Comparison of ENCODE assay signal across 9 cellular contexts in the genomic region with DNA sequence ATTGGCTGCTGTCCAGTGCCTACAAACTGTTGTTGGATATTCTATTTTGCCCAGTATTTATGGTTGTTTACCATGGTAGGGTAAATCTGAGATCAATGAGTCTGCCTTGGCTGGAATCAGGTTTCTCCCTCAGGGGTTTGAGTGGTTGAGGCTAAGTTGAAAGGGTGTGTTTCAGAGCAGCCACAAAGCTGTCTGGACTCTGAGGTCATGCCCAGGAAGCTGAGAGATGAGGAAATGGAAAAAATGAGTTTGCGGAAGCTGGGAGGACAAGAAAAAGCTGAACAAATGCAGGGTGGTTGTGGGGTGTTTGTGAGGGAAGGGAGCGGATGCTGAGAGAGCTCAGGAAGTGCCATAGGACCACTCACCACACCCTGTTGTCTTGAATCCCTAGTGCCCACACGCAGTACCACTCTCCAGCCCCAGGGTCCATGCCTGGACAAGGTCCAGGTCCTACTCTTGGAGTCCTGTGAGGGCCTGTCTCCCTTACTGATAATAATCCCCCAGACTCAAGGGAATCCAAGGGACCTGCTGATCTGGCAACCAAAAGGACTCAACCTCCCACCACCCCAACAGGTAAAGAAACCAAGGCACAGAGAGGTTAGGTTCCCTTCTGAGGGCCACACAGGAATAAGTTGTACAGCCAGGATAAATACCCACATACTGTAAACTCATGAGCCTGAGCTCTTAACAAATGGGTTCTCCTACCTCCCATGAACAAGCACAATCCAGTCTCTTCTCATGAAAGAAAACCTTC.
DNase-seq lines count a peak whose midpoint lies in the region; ATAC-seq and TF ChIP-seq lines count a peak whose summit lies in the region.
"Had no signal": no experiment of that assay in that cellular context is flagged by ENCODE, and none has a peak within 500 bp of the region (broad histone marks: within the 10 kb centered on the region; RNA-seq: fewer than 3 reads in every experiment).

No MANE protein-coding gene starts in this region.

- H3K36me3 ChIP-seq in OCI-LY7 (ENCODE audit: insufficient read depth, low read length) (no peaks in the 10 kb centered on the region), upper lobe of left lung (no peaks in the 10 kb centered on the region)
- H3K36me3 ChIP-seq: cardiac muscle cell had no signal

- TF ChIP-seq POLR2A in upper lobe of left lung (IDR thresholded peaks at IDR 0.05): no peak

- H2AFZ ChIP-seq in OCI-LY7 (ENCODE audit: low read length): no peak overlapping the region

- peak; percentile 10 to 18 for DNase-seq in activated CD4-positive, alpha-beta T cell treated with anti-CD3 and anti-CD28 coated beads for 4 hours
- DNase-seq in activated CD4-positive, alpha-beta T cell treated with anti-CD3 and anti-CD28 coated beads, Interleukin-2, amount 50 U/mL, for 1 hour: no peak
- DNase-seq in OCI-LY7 (ENCODE audit: low spot score) (peak; percentile 62), left lobe of liver (ENCODE audit: low spot score) (peak; percentile 48), upper lobe of left lung (peak in 1 of 2 donors; percentile 62)
- DNase-seq in activated CD8-positive, alpha-beta memory T cell treated with anti-CD3 and anti-CD28 coated beads, Interleukin-2, amount 50 U/mL, for 48 hours: no peak

- no peak for TF ChIP-seq CTCF in OCI-LY7 (conservative IDR thresholded peaks at IDR 0.05; ENCODE audit: low read length)
- no peak for TF ChIP-seq CTCF in brain (conservative IDR thresholded peaks at IDR 0.05)
- TF ChIP-seq CTCF in upper lobe of left lung (IDR thresholded peaks at IDR 0.05): peak in 3 of 6 experiments; percentile 10 to 27 (median 20)

- H3K36me3 Mint-ChIP-seq in brain: peaks cover 5% of the 10 kb centered on the region

- POLR2A ChIA-PET in OCI-LY7 (lab: Charles Lee): interaction anchor here (0.5 to 0.7 kb wide), 3 partner anchors 31 to 68 kb away, joined by 3 to 6 read pairs (median 4); no protein-coding TSS in a partner anchor

- WGBS in upper lobe of left lung, 2 donors: 37 to 47% methylated on average over 3 of the region's 3 CpGs

- intact Hi-C loops in OCI-LY7 (cut with micrococcal nuclease; ENCODE audit: unreplicated experiment): no loop called here

- no peaks in the 10 kb centered on the region for H3K27me3 Mint-ChIP-seq in brain

- H3K4me3 ChIP-seq in OCI-LY7 (ENCODE audit: low read depth, low read length, poor library complexity, severe bottlenecking) (no peak overlapping the region), upper lobe of left lung (no peak overlapping the region)
- H3K4me3 ChIP-seq: cardiac muscle cell had no signal

- no peak overlapping the region for H3K4me3 Mint-ChIP-seq in brain

- H3K4me1 ChIP-seq in OCI-LY7 (ENCODE audit: insufficient read depth, low read length, poor library complexity, severe bottlenecking) (peaks cover 7% of the 10 kb centered on the region), upper lobe of left lung (peaks cover 14 to 32% (median 21%) of the 10 kb centered on the region in 4 donors)

- peaks cover 0 to 6% (median 0%) of the 10 kb centered on the region in 5 experiments for H3K9me3 Mint-ChIP-seq in brain

- no peaks in the 10 kb centered on the region for H4K20me1 ChIP-seq in OCI-LY7 (ENCODE audit: insufficient read depth, low read length)

- ATAC-seq in HG02885 (IDR thresholded peaks at IDR 0.05; ENCODE audit: poor library complexity, unreplicated experiment) (peak; percentile 65), left lobe of liver (peak; percentile 48), upper lobe of left lung (ENCODE audit: low FRiP score in 2 of 2) (peak; percentile 74 to 88)

- H3K4me2 ChIP-seq in OCI-LY7 (ENCODE audit: low read length): peak overlapping the region; percentile 19; the same call in 1 of the 2 replicates

- no peaks in the 10 kb centered on the region for H3K79me2 ChIP-seq in OCI-LY7 (ENCODE audit: insufficient read depth, low read depth, low read length)

- no peaks in the 10 kb centered on the region for H3K9me2 ChIP-seq in OCI-LY7 (ENCODE audit: insufficient read depth, low read length)

- H3K27ac ChIP-seq in OCI-LY7 (ENCODE audit: low read depth, low read length, poor library complexity, severe bottlenecking) (no peak overlapping the region), upper lobe of left lung (peak overlapping the region; percentile 36 to 77 (median 62))
- H3K27ac ChIP-seq: cardiac muscle cell had no signal

- CTCF ChIA-PET in OCI-LY7 (lab: Charles Lee; ENCODE audit: unreplicated experiment): no interaction called here

- peak in 2 of 4 donors; percentile 29 to 81 for TF ChIP-seq EP300 in upper lobe of left lung (IDR thresholded peaks at IDR 0.05)

- H3K27ac Mint-ChIP-seq in brain: peak overlapping the region in 4 of 5 experiments; percentile 13 to 68 (median 45)

- peaks cover 21% of the 10 kb centered on the region for H3K4me1 Mint-ChIP-seq in brain

- BruUV-seq in OCI-LY7 (replicated peaks; lab: Mats Ljungman, UMichigan): no TSS peak

- no peaks in the 10 kb centered on the region for H3K27me3 ChIP-seq in upper lobe of left lung
- H3K27me3 ChIP-seq: cardiac muscle cell had no signal

- no peaks in the 10 kb centered on the region for H3K9me3 ChIP-seq in OCI-LY7 (ENCODE audit: low read length)
- no peaks in the 10 kb centered on the region for H3K9me3 ChIP-seq in upper lobe of left lung

Comparison
In these comparisons a context has a peak if more than half of its experiments do, and no peak if none do; other contexts are left out.
1. DNase-seq: peak in activated CD4-positive, alpha-beta T cell treated with anti-CD3 and anti-CD28 coated beads for 4 hours (2 of 2), OCI-LY7 (single experiment) and left lobe of liver (single experiment); none in activated CD4-positive, alpha-beta T cell treated with anti-CD3 and anti-CD28 coated beads, Interleukin-2, amount 50 U/mL, for 1 hour (single experiment) and activated CD8-positive, alpha-beta memory T cell treated with anti-CD3 and anti-CD28 coated beads, Interleukin-2, amount 50 U/mL, for 48 hours (single experiment).
2. Peak in every context shown above with its lines, with median percentiles within 50 percentile points of each other: ATAC-seq.